Comparison of ENCODE assay signal across 19 cellular contexts in genomic region chr22:26977741-26978140, GRCh38.
"Had no signal": no experiment of that assay in that cellular context is flagged by ENCODE, and none has a peak within 500 bp of the region (broad histone marks: within the 10 kb centered on the region; RNA-seq: fewer than 3 reads in every experiment).

No MANE protein-coding gene starts in this region.

- H3K27me3 ChIP-seq: gastroesophageal sphincter, sigmoid colon, upper lobe of right lung had no signal

- H3K27ac ChIP-seq: coronary artery, gastroesophageal sphincter, hepatocyte, psoas muscle, sigmoid colon, upper lobe of right lung had no signal

- H3K4me2 ChIP-seq: hepatocyte had no signal

- H3K79me2 ChIP-seq: hepatocyte had no signal

- ATAC-seq: activated T-cell treated with anti-CD3 and anti-CD28 coated beads, Interleukin-2, amount 50 U/mL, for 72 hours; gastroesophageal sphincter; mucosa of descending colon; natural killer cell; psoas muscle; stimulated activated naive CD8-positive, alpha-beta T cell treated with anti-CD3 and anti-CD28 coated beads, Interleukin-15, Interleukin-2, amounts not matched to agents 100 U/mL and 50 U/mL, for 24 hours; upper lobe of right lung had no signal

- H2AFZ ChIP-seq: hepatocyte had no signal

- H3K9me3 ChIP-seq: gastroesophageal sphincter, mucosa of descending colon, psoas muscle, sigmoid colon, upper lobe of right lung had no signal

- H3K4me3 ChIP-seq: coronary artery, gastroesophageal sphincter, hepatocyte, mucosa of descending colon, psoas muscle, sigmoid colon, upper lobe of right lung had no signal

- H3K4me1 ChIP-seq: psoas muscle, upper lobe of right lung had no signal

- H3K36me3 ChIP-seq: gastroesophageal sphincter, sigmoid colon, upper lobe of right lung had no signal

- FAIRE-seq: astrocyte had no signal

- DNase-seq: activated CD4-positive, alpha-beta memory T cell treated with anti-CD3 and anti-CD28 coated beads, Interleukin-2, amount 10 ng/mL, durations not matched to agents 7 days and 5 days; activated gamma-delta T cell treated with Interleukin-2 at 50 U/mL for 16 hours; activated naive CD8-positive, alpha-beta T cell treated with anti-CD3 and anti-CD28 coated beads, Interleukin-2, amount 10 ng/mL, durations not matched to agents 7 days and 5 days; activated T-cell treated with anti-CD3 and anti-CD28 coated beads, Interleukin-2, amount 50 U/mL, for 72 hours; caudate nucleus; effector memory CD4-positive, alpha-beta T cell; mucosa of descending colon; natural killer cell; occipital lobe; psoas muscle; sigmoid colon; stimulated activated CD4-positive, alpha-beta T cell treated with anti-CD3 and anti-CD28 coated beads, Interleukin-12 subunit alpha, Interleukin-12 subunit beta, amount 100 ng/mL, for 4 hours; stimulated activated naive CD8-positive, alpha-beta T cell treated with anti-CD3 and anti-CD28 coated beads, Interleukin-15, Interleukin-2, amounts not matched to agents 100 U/mL and 50 U/mL, for 24 hours; T-helper 9 cell; upper lobe of right lung had no signal
